15 cellular contexts compared by ENCODE assay signal in genomic region chr11:110186867-110187266, GRCh38.
DNase-seq lines count a peak whose midpoint lies in the region; ATAC-seq, FAIRE-seq and TF ChIP-seq lines count a peak whose summit lies in the region.
"Had no signal": no experiment of that assay in that cellular context is flagged by ENCODE, and none has a peak within 500 bp of the region (broad histone marks: within the 10 kb centered on the region; RNA-seq: fewer than 3 reads in every experiment).

No MANE protein-coding gene starts in this region.

- no peaks in the 10 kb centered on the region for H3F3A ChIP-seq in GM23338 (replicated peaks; ENCODE audit: low read depth)

- ATAC-seq in A549, result no peak; a peak in 1 of 6 replicates
- ATAC-seq in GM23338, result no peak; the same call in 2 of the 3 replicates
- ATAC-seq in HG02870 (IDR thresholded peaks at IDR 0.05; ENCODE audit: unreplicated experiment), result no peak
- no peak for ATAC-seq in activated T-helper 17 cell treated with anti-CD3 and anti-CD28 coated beads, Interleukin-2, amount 50 U/mL, for 72 hours (replicated peaks)

- FAIRE-seq in A549 (lab: Jason Lieb, UNC) (no peak), bronchial epithelial cell (lab: Jason Lieb, UNC) (peak; percentile 89)
- FAIRE-seq: D721Med, GM18507 had no signal

- H4K20me1 ChIP-seq in GM23338 (replicated peaks; ENCODE audit: insufficient read depth), result no peaks in the 10 kb centered on the region

- H3K27ac Mint-ChIP-seq in GM23338, result no peak overlapping the region
- H3K27ac Mint-ChIP-seq in activated T-helper 17 cell treated with anti-CD3 and anti-CD28 coated beads, Interleukin-2, amount 50 U/mL, for 72 hours, result no peak overlapping the region
- H3K27ac Mint-ChIP-seq: CD4-positive, alpha-beta T cell had no signal

- H3K36me3 ChIP-seq in GM23338 (ENCODE audit: insufficient read depth), result no peaks in the 10 kb centered on the region
- H3K36me3 ChIP-seq in bronchial epithelial cell (ENCODE audit: control insufficient read depth, insufficient read depth, low read length), result no peaks in the 10 kb centered on the region
- H3K36me3 ChIP-seq: HAP-1 had no signal

- no peak for TF ChIP-seq POLR2A in A549 (IDR thresholded peaks at IDR 0.05; ENCODE audit: low read length)

- peak overlapping the region; percentile 61 to 68; a peak in 4 of 6 replicates for H3K27ac ChIP-seq in A549
- H3K27ac ChIP-seq in GM23338 (ENCODE audit: low read depth), result no peak overlapping the region
- H3K27ac ChIP-seq: C4-2B had no signal

- H3K4me3 ChIP-seq in A549, result no peak overlapping the region
- H3K4me3 ChIP-seq in GM23338, result no peak overlapping the region
- H3K4me3 ChIP-seq in bronchial epithelial cell (ENCODE audit: low read depth, low read length), result no peak overlapping the region
- H3K4me3 ChIP-seq: HAP-1 had no signal

- no peak for TF ChIP-seq RAD21 in A549 (conservative IDR thresholded peaks at IDR 0.05 in 1 of 2, IDR thresholded peaks at IDR 0.05 in 1 of 2)

- H3K4me1 ChIP-seq in A549 (peaks cover 24% of the 10 kb centered on the region; the same call in 2 of the 3 replicates), GM23338 (ENCODE audit: insufficient read depth) (peaks cover 18% of the 10 kb centered on the region)
- H3K4me1 ChIP-seq: Caco-2 had no signal

- in situ Hi-C loops in G401 (cut with HindIII; ENCODE audit: low sequenced_read_pairs), result no loop called here

- intact Hi-C loops in posterior vena cava (cut with DNase I), result no loop called here

- H3K27me3 ChIP-seq in GM23338 (ENCODE audit: insufficient read depth), result no peaks in the 10 kb centered on the region
- H3K27me3 ChIP-seq in bronchial epithelial cell (ENCODE audit: control insufficient read depth, insufficient read depth, low read length), result no peaks in the 10 kb centered on the region

- TF ChIP-seq CTCF in A549 (IDR thresholded peaks at IDR 0.05) (no peak), GM23338 (conservative IDR thresholded peaks at IDR 0.05; ENCODE audit: low read depth in 2 of 2) (no peak), bronchial epithelial cell (IDR thresholded peaks at IDR 0.05; ENCODE audit: insufficient read depth, low read length, severe bottlenecking) (no peak)

- H2AFZ ChIP-seq in GM23338, result peak overlapping the region; percentile 47; the same call in 1 of the 2 replicates

- WGBS in A549 (ENCODE audit: missing lambda C conversion rate), result 90% methylated on average over 2 of the region's 4 CpGs

- no peaks in the 10 kb centered on the region for H3K9me3 ChIP-seq in A549
- H3K9me3 ChIP-seq: Caco-2, HAP-1 had no signal

- POLR2A ChIA-PET in A549 (lab: Yijun Ruan, JAX), result no interaction called here

- DNase-seq in A549 (ENCODE audit: low read depth in 1 of 2, low spot score in 1 of 2) (no peak), GM23338 (ENCODE audit: low spot score) (no peak), bronchial epithelial cell (ENCODE audit: low read depth) (no peak), posterior vena cava (ENCODE audit: low spot score) (peak; percentile 26), G401 (ENCODE audit: low spot score) (no peak)
- DNase-seq: AML-193; Caco-2; CD4-positive, alpha-beta T cell; GDM1 had no signal

- TF ChIP-seq EP300 in A549 (IDR thresholded peaks at IDR 0.05), result no peak

- H3K9me3 Mint-ChIP-seq in GM23338, result no peaks in the 10 kb centered on the region
- no peaks in the 10 kb centered on the region for H3K9me3 Mint-ChIP-seq in activated T-helper 17 cell treated with anti-CD3 and anti-CD28 coated beads, Interleukin-2, amount 50 U/mL, for 72 hours
- H3K9me3 Mint-ChIP-seq: CD4-positive, alpha-beta T cell had no signal

- H3K9me2 ChIP-seq in GM23338 (ENCODE audit: insufficient read depth), result peaks cover 5% of the 10 kb centered on the region; the same call in 1 of the 2 replicates

- no peak overlapping the region for H3K4me3 Mint-ChIP-seq in GM23338
- no peak overlapping the region for H3K4me3 Mint-ChIP-seq in activated T-helper 17 cell treated with anti-CD3 and anti-CD28 coated beads, Interleukin-2, amount 50 U/mL, for 72 hours
- H3K4me3 Mint-ChIP-seq: CD4-positive, alpha-beta T cell had no signal

- H3K4me2 ChIP-seq in A549 (no peak overlapping the region), GM23338 (no peak overlapping the region)

- peaks cover 26% of the 10 kb centered on the region for H3K4me1 Mint-ChIP-seq in GM23338
- no peaks in the 10 kb centered on the region for H3K4me1 Mint-ChIP-seq in activated T-helper 17 cell treated with anti-CD3 and anti-CD28 coated beads, Interleukin-2, amount 50 U/mL, for 72 hours

- no peaks in the 10 kb centered on the region for H3K79me2 ChIP-seq in GM23338 (replicated peaks; ENCODE audit: insufficient read depth)

- peaks cover 10% of the 10 kb centered on the region for H3K27me3 Mint-ChIP-seq in GM23338 (ENCODE audit: insufficient read depth, low read depth, poor library complexity)
- peaks cover 4% of the 10 kb centered on the region for H3K27me3 Mint-ChIP-seq in activated T-helper 17 cell treated with anti-CD3 and anti-CD28 coated beads, Interleukin-2, amount 50 U/mL, for 72 hours

- no peaks in the 10 kb centered on the region for H3K36me3 Mint-ChIP-seq in GM23338 (ENCODE audit: low read depth)
- H3K36me3 Mint-ChIP-seq in activated T-helper 17 cell treated with anti-CD3 and anti-CD28 coated beads, Interleukin-2, amount 50 U/mL, for 72 hours (ENCODE audit: low read depth), result no peaks in the 10 kb centered on the region

- CTCF ChIA-PET in A549 (lab: Yijun Ruan, JAX), result no interaction called here

TF ChIP-seq in A549, 52 proteins besides CTCF, POLR2A, EP300 and RAD21:
- TF ChIP-seq ATOH8 (CRISPR knock-in tag; IDR thresholded peaks at IDR 0.05; ENCODE audit: low read depth) (no peak), HMGXB4 (CRISPR knock-in tag; IDR thresholded peaks at IDR 0.05; ENCODE audit: borderline replicate concordance) (no peak), HDAC2 (IDR thresholded peaks at IDR 0.05) (no peak), JUNB (IDR thresholded peaks at IDR 0.05) (no peak), RARB (CRISPR knock-in tag; IDR thresholded peaks at IDR 0.05) (no peak), BHLHE40 (IDR thresholded peaks at IDR 0.05; ENCODE audit: low read depth, low read length) (no peak), RFX5 (IDR thresholded peaks at IDR 0.05) (no peak), CEBPB (IDR thresholded peaks at IDR 0.05) (no peak), CBX2 (IDR thresholded peaks at IDR 0.05; ENCODE audit: borderline replicate concordance, low read depth) (no peak), KDM1A (IDR thresholded peaks at IDR 0.05; ENCODE audit: low read depth) (no peak)
TF ChIP-seq in A549: peak in this region for 0.

TF ChIP-seq in GM23338, 12 proteins besides CTCF, POLR2A, EP300 and RAD21 (continues in another document):
- TF ChIP-seq NANOG (IDR thresholded peaks at IDR 0.05; ENCODE audit: borderline replicate concordance), result no peak
- no peak for TF ChIP-seq ZNF331 (CRISPR knock-in tag; IDR thresholded peaks at IDR 0.05; ENCODE audit: low read depth)
- TF ChIP-seq STAT1 (IDR thresholded peaks at IDR 0.05; ENCODE audit: unreplicated experiment), result no peak
- no peak for TF ChIP-seq REST (IDR thresholded peaks at IDR 0.05; ENCODE audit: unreplicated experiment)
- TF ChIP-seq ZNF114 (CRISPR knock-in tag; IDR thresholded peaks at IDR 0.05), result no peak
- no peak for TF ChIP-seq JUNB (IDR thresholded peaks at IDR 0.05; ENCODE audit: unreplicated experiment)
- TF ChIP-seq EZH2phosphoT487 (IDR thresholded peaks at IDR 0.05; ENCODE audit: unreplicated experiment), result no peak
- no peak for TF ChIP-seq CREB1 (CRISPR knock-in tag; IDR thresholded peaks at IDR 0.05; ENCODE audit: low read depth)
